ENCODE assay signal across 1 cellular context in genomic region chr12:130281157-130281799, GRCh38.
TF ChIP-seq lines count a peak whose summit lies in the region.

No MANE protein-coding gene starts in this region.

TF ChIP-seq in HepG2, 621 proteins besides CTCF, POLR2A, EP300 and RAD21 (continued from another document):
- TF ChIP-seq ZBTB46 (CRISPR knock-in tag; IDR thresholded peaks at IDR 0.05; ENCODE audit: borderline replicate concordance) (no peak), ZBTB33 (CRISPR knock-in tag; IDR thresholded peaks at IDR 0.05) (peak; percentile 70), XRCC5 (optimal IDR thresholded peaks at IDR 0.05; ENCODE audit: low read length) (peak; percentile 74), ZNF441 (CRISPR knock-in tag; IDR thresholded peaks at IDR 0.05; ENCODE audit: borderline replicate concordance) (no peak), ZNF768 (CRISPR knock-in tag; IDR thresholded peaks at IDR 0.05) (0 out of 2 replicates have a peak, but pooled peaks have one; percentile 15), DR1 (CRISPR knock-in tag; IDR thresholded peaks at IDR 0.05) (no peak), ZNF687 (CRISPR knock-in tag; IDR thresholded peaks at IDR 0.05) (0 out of 2 replicates have a peak, but pooled peaks have one; percentile 17)
